ENCODE assay signal across 1 cellular context in genomic region chr4:69122476-69122875, GRCh38.
TF ChIP-seq lines count a peak whose summit lies in the region.

No MANE protein-coding gene starts in this region.

TF ChIP-seq in GM12878, 131 proteins besides CTCF, POLR2A, EP300 and RAD21 (continued from another document):
- TF ChIP-seq, protein P1, sequence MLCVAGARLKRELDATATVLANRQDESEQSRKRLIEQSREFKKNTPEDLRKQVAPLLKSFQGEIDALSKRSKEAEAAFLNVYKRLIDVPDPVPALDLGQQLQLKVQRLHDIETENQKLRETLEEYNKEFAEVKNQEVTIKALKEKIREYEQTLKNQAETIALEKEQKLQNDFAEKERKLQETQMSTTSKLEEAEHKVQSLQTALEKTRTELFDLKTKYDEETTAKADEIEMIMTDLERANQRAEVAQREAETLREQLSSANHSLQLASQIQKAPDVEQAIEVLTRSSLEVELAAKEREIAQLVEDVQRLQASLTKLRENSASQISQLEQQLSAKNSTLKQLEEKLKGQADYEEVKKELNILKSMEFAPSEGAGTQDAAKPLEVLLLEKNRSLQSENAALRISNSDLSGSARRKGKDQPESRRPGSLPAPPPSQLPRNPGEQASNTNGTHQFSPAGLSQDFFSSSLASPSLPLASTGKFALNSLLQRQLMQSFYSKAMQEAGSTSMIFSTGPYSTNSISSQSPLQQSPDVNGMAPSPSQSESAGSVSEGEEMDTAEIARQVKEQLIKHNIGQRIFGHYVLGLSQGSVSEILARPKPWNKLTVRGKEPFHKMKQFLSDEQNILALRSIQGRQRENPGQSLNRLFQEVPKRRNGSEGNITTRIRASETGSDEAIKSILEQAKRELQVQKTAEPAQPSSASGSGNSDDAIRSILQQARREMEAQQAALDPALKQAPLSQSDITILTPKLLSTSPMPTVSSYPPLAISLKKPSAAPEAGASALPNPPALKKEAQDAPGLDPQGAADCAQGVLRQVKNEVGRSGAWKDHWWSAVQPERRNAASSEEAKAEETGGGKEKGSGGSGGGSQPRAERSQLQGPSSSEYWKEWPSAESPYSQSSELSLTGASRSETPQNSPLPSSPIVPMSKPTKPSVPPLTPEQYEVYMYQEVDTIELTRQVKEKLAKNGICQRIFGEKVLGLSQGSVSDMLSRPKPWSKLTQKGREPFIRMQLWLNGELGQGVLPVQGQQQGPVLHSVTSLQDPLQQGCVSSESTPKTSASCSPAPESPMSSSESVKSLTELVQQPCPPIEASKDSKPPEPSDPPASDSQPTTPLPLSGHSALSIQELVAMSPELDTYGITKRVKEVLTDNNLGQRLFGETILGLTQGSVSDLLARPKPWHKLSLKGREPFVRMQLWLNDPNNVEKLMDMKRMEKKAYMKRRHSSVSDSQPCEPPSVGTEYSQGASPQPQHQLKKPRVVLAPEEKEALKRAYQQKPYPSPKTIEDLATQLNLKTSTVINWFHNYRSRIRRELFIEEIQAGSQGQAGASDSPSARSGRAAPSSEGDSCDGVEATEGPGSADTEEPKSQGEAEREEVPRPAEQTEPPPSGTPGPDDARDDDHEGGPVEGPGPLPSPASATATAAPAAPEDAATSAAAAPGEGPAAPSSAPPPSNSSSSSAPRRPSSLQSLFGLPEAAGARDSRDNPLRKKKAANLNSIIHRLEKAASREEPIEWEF (IDR thresholded peaks at IDR 0.05; ENCODE audit: insufficient replicate concordance, low read depth, low read length): no peak
- TF ChIP-seq ZBTB33 (IDR thresholded peaks at IDR 0.05) (no peak), YBX1 (IDR thresholded peaks at IDR 0.05) (no peak), BCLAF1 (IDR thresholded peaks at IDR 0.05) (no peak), CBX3 (IDR thresholded peaks at IDR 0.05; ENCODE audit: borderline replicate concordance, low read depth) (no peak), NR2F1 (conservative IDR thresholded peaks at IDR 0.05) (no peak), USF1 (IDR thresholded peaks at IDR 0.05; ENCODE audit: borderline replicate concordance, extremely low read length, insufficient read depth, low read depth, low read length) (no peak)
- TF ChIP-seq, protein P2, sequence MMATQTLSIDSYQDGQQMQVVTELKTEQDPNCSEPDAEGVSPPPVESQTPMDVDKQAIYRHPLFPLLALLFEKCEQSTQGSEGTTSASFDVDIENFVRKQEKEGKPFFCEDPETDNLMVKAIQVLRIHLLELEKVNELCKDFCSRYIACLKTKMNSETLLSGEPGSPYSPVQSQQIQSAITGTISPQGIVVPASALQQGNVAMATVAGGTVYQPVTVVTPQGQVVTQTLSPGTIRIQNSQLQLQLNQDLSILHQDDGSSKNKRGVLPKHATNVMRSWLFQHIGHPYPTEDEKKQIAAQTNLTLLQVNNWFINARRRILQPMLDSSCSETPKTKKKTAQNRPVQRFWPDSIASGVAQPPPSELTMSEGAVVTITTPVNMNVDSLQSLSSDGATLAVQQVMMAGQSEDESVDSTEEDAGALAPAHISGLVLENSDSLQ (IDR thresholded peaks at IDR 0.05): no peak
